Comparison of ENCODE assay signal across 24 cellular contexts in genomic region chr11:68817554-68817953, GRCh38. TPM values are rescaled to one million over a fixed set of nuclear protein-coding genes. Genes with fewer than 3 reads are reported as not detected.
DNase-seq lines count a peak whose midpoint lies in the region; ATAC-seq and TF ChIP-seq lines count a peak whose summit lies in the region.
"Had no signal": no experiment of that assay in that cellular context is flagged by ENCODE, and none has a peak within 500 bp of the region (broad histone marks: within the 10 kb centered on the region; RNA-seq: fewer than 3 reads in every experiment).

No MANE protein-coding gene starts in this region.

- intact Hi-C loops in dendritic cell treated with granulocyte-macrophage colony-stimulating factor and Interleukin-4, amounts not matched to agents 40 ng/mL and 50 ng/mL, for 4 days (cut with micrococcal nuclease), result no loop called here

- no peak overlapping the region for H2AFZ ChIP-seq in parathyroid adenoma
- H2AFZ ChIP-seq in osteoblast (ENCODE audit: low read length), result no peak overlapping the region

- peak overlapping the region; percentile 67 for H3K27ac ChIP-seq in parathyroid adenoma
- H3K27ac ChIP-seq in osteoblast (ENCODE audit: low read depth, low read length), result no peak overlapping the region
- H3K27ac ChIP-seq: C4-2B, foreskin keratinocyte, vagina had no signal

- H3K27me3 ChIP-seq in parathyroid adenoma (ENCODE audit: control insufficient read depth, insufficient read depth, low read length) (no peaks in the 10 kb centered on the region), osteoblast (ENCODE audit: insufficient read depth, low read length) (no peaks in the 10 kb centered on the region)
- H3K27me3 ChIP-seq: foreskin keratinocyte, MG63, vagina had no signal

- H3K4me1 Mint-ChIP-seq in activated T-cell treated with anti-CD3 and anti-CD28 coated beads, Interleukin-2, amount 50 U/mL, for 24 hours (ENCODE audit: low read depth), result peaks cover 15% of the 10 kb centered on the region
- H3K4me1 Mint-ChIP-seq in activated T-cell treated with anti-CD3 and anti-CD28 coated beads, Interleukin-2, amount 50 U/mL, for 4 hours (ENCODE audit: low read depth), result peaks cover 23% of the 10 kb centered on the region
- peaks cover 3% of the 10 kb centered on the region; the same call in 1 of the 2 replicates for H3K4me1 Mint-ChIP-seq in WTC11
- H3K4me1 Mint-ChIP-seq in dendritic cell treated with granulocyte-macrophage colony-stimulating factor and Interleukin-4, amounts not matched to agents 40 ng/mL and 50 ng/mL, for 4 days (ENCODE audit: low read depth), result peaks cover 20% of the 10 kb centered on the region
- H3K4me1 Mint-ChIP-seq: brain had no signal

- DNase-seq in activated T-cell treated with anti-CD3 and anti-CD28 coated beads, Interleukin-2, amount 50 U/mL, for 24 hours, result no peak
- DNase-seq in activated T-cell treated with anti-CD3 and anti-CD28 coated beads, Interleukin-2, amount 50 U/mL, for 4 hours, result no peak
- DNase-seq in WTC11 (ENCODE audit: low spot score) (no peak), osteoblast (ENCODE audit: insufficient read length, low spot score, missing footprints) (no peak), NCI-H2196 (lab: John Stamatoyannopoulos, UW; ENCODE audit: unreplicated experiment) (no peak)
- DNase-seq: activated CD8-positive, alpha-beta memory T cell treated with anti-CD3 and anti-CD28 coated beads, Interleukin-2, amount 10 ng/mL, durations not matched to agents 7 days and 5 days; cortex of kidney; H9; hypothalamus; mesenchymal stem cell; NCI-H1694 treated with DMSO at 0.1 percent for 48 hours; NCI-H345; PC-3; SIG-M5 had no signal

- CTCF ChIA-PET in WTC11 (lab: Charles Lee), result interaction anchor here (0.7 to 3.9 kb wide), 4 partner anchors 19 to 185 kb away, joined by 3 to 23 read pairs (median 4); no protein-coding TSS in a partner anchor

- peaks cover 37% of the 10 kb centered on the region for H4K20me1 ChIP-seq in osteoblast (ENCODE audit: insufficient read depth, low read length)

- TF ChIP-seq CTCF in WTC11 (IDR thresholded peaks at IDR 0.05) (no peak), parathyroid adenoma (IDR thresholded peaks at IDR 0.05) (no peak), osteoblast (IDR thresholded peaks at IDR 0.05; ENCODE audit: extremely low read depth, low read depth, low read length) (no peak)

- peaks cover 34% of the 10 kb centered on the region for H3K79me2 ChIP-seq in parathyroid adenoma
- H3K79me2 ChIP-seq in osteoblast (ENCODE audit: insufficient read depth, low read length), result peaks cover 64% of the 10 kb centered on the region

- H3K4me3 ChIP-seq in parathyroid adenoma (ENCODE audit: low read depth, low read length), result no peak overlapping the region
- no peak overlapping the region for H3K4me3 ChIP-seq in osteoblast (ENCODE audit: insufficient read depth, low read length)
- H3K4me3 ChIP-seq: MG63, smooth muscle cell, vagina had no signal

- H3K36me3 ChIP-seq in parathyroid adenoma (ENCODE audit: control insufficient read depth, insufficient read depth, low read length) (no peaks in the 10 kb centered on the region), osteoblast (ENCODE audit: insufficient read depth, low read length) (peaks cover 9% of the 10 kb centered on the region)

- H3K27ac Mint-ChIP-seq in activated T-cell treated with anti-CD3 and anti-CD28 coated beads, Interleukin-2, amount 50 U/mL, for 24 hours, result peak overlapping the region; percentile 83
- peak overlapping the region; percentile 39; the same call in 1 of the 2 replicates for H3K27ac Mint-ChIP-seq in WTC11
- H3K27ac Mint-ChIP-seq in dendritic cell treated with granulocyte-macrophage colony-stimulating factor and Interleukin-4, amounts not matched to agents 40 ng/mL and 50 ng/mL, for 4 days, result peak overlapping the region; percentile 37

- peaks cover 23% of the 10 kb centered on the region for H3K36me3 Mint-ChIP-seq in activated T-cell treated with anti-CD3 and anti-CD28 coated beads, Interleukin-2, amount 50 U/mL, for 24 hours (ENCODE audit: low read depth)
- H3K36me3 Mint-ChIP-seq in activated T-cell treated with anti-CD3 and anti-CD28 coated beads, Interleukin-2, amount 50 U/mL, for 4 hours (ENCODE audit: insufficient read depth), result peaks cover 2% of the 10 kb centered on the region
- H3K36me3 Mint-ChIP-seq in WTC11, result peaks cover 7% of the 10 kb centered on the region; the same call in 1 of the 2 replicates
- H3K36me3 Mint-ChIP-seq in dendritic cell treated with granulocyte-macrophage colony-stimulating factor and Interleukin-4, amounts not matched to agents 40 ng/mL and 50 ng/mL, for 4 days (ENCODE audit: low read depth), result peaks cover 52% of the 10 kb centered on the region
- H3K36me3 Mint-ChIP-seq: brain had no signal

- H3K9me3 ChIP-seq in parathyroid adenoma (ENCODE audit: control insufficient read depth, low read length) (no peaks in the 10 kb centered on the region), osteoblast (ENCODE audit: low read depth, low read length) (no peaks in the 10 kb centered on the region)
- H3K9me3 ChIP-seq: MG63, vagina had no signal

- no peak overlapping the region for H3K9ac ChIP-seq in parathyroid adenoma

- no peak overlapping the region for H3K4me2 ChIP-seq in parathyroid adenoma (ENCODE audit: low read length)
- no peak overlapping the region for H3K4me2 ChIP-seq in osteoblast (ENCODE audit: insufficient read depth, low read length)
- H3K4me2 ChIP-seq: smooth muscle cell had no signal

- ATAC-seq in activated T-cell treated with anti-CD3 and anti-CD28 coated beads, Interleukin-2, amount 50 U/mL, for 4 hours, result no peak
- ATAC-seq in WTC11 (no peak), HG03159 (IDR thresholded peaks at IDR 0.05; ENCODE audit: unreplicated experiment) (no peak)
- ATAC-seq: PC-3 had no signal

- H3K4me1 ChIP-seq in parathyroid adenoma (peaks cover 3% of the 10 kb centered on the region), osteoblast (ENCODE audit: insufficient read depth, low read length) (no peaks in the 10 kb centered on the region)
- H3K4me1 ChIP-seq: foreskin keratinocyte had no signal

- no peaks in the 10 kb centered on the region for H3K27me3 Mint-ChIP-seq in activated T-cell treated with anti-CD3 and anti-CD28 coated beads, Interleukin-2, amount 50 U/mL, for 24 hours
- no peaks in the 10 kb centered on the region for H3K27me3 Mint-ChIP-seq in activated T-cell treated with anti-CD3 and anti-CD28 coated beads, Interleukin-2, amount 50 U/mL, for 4 hours (ENCODE audit: low read depth)
- no peaks in the 10 kb centered on the region for H3K27me3 Mint-ChIP-seq in WTC11 (ENCODE audit: low read depth)
- no peaks in the 10 kb centered on the region for H3K27me3 Mint-ChIP-seq in dendritic cell treated with granulocyte-macrophage colony-stimulating factor and Interleukin-4, amounts not matched to agents 40 ng/mL and 50 ng/mL, for 4 days
- H3K27me3 Mint-ChIP-seq: activated CD8-positive, alpha-beta memory T cell treated with anti-CD3 and anti-CD28 coated beads, Interleukin-2, amount 10 ng/mL, durations not matched to agents 7 days and 5 days; brain had no signal

- no peak overlapping the region for H3K4me3 Mint-ChIP-seq in activated T-cell treated with anti-CD3 and anti-CD28 coated beads, Interleukin-2, amount 50 U/mL, for 24 hours
- H3K4me3 Mint-ChIP-seq in activated T-cell treated with anti-CD3 and anti-CD28 coated beads, Interleukin-2, amount 50 U/mL, for 4 hours, result no peak overlapping the region
- H3K4me3 Mint-ChIP-seq in WTC11, result no peak overlapping the region
- no peak overlapping the region for H3K4me3 Mint-ChIP-seq in dendritic cell treated with granulocyte-macrophage colony-stimulating factor and Interleukin-4, amounts not matched to agents 40 ng/mL and 50 ng/mL, for 4 days
- H3K4me3 Mint-ChIP-seq: activated CD8-positive, alpha-beta memory T cell treated with anti-CD3 and anti-CD28 coated beads, Interleukin-2, amount 10 ng/mL, durations not matched to agents 7 days and 5 days; brain; H9 had no signal

- no peaks in the 10 kb centered on the region for H3K9me3 Mint-ChIP-seq in activated T-cell treated with anti-CD3 and anti-CD28 coated beads, Interleukin-2, amount 50 U/mL, for 24 hours
- no peaks in the 10 kb centered on the region for H3K9me3 Mint-ChIP-seq in activated T-cell treated with anti-CD3 and anti-CD28 coated beads, Interleukin-2, amount 50 U/mL, for 4 hours
- peaks cover 2% of the 10 kb centered on the region for H3K9me3 Mint-ChIP-seq in WTC11
- no peaks in the 10 kb centered on the region for H3K9me3 Mint-ChIP-seq in dendritic cell treated with granulocyte-macrophage colony-stimulating factor and Interleukin-4, amounts not matched to agents 40 ng/mL and 50 ng/mL, for 4 days
- H3K9me3 Mint-ChIP-seq: brain, H9, nephron had no signal

- POLR2A ChIA-PET in WTC11 (lab: Charles Lee), result no interaction called here

TF ChIP-seq in WTC11, 78 proteins besides CTCF, POLR2A, EP300 and RAD21 (continues in another document):
- TF ChIP-seq ZNF425 (CRISPR knock-in tag; conservative IDR thresholded peaks at IDR 0.05) (no peak), MYBL2 (CRISPR knock-in tag; IDR thresholded peaks at IDR 0.05) (no peak), RELA (CRISPR knock-in tag; IDR thresholded peaks at IDR 0.05; ENCODE audit: borderline replicate concordance) (no peak), USF1 (CRISPR knock-in tag; IDR thresholded peaks at IDR 0.05) (no peak), TCF7 (CRISPR knock-in tag; IDR thresholded peaks at IDR 0.05; ENCODE audit: low read depth) (no peak)

RNA-seq across cellular contexts. Expression of gene CPT1A, which starts 24.2 kb away (rescaled TPM):
- total RNA-seq in activated T-cell treated with anti-CD3 and anti-CD28 coated beads, Interleukin-2, amount 50 U/mL, for 4 hours, result 10 to 100 TPM; 12.3 to 15.8 (median 14.2) TPM
- total RNA-seq in WTC11 (2021) (18.4 to 28.1 TPM (median 20.3 TPM) in 3 replicates), osteoblast (29.3 and 30.4 TPM in 2 replicates)
